ENCODE assay signal across 29 cellular contexts in the genomic region with DNA sequence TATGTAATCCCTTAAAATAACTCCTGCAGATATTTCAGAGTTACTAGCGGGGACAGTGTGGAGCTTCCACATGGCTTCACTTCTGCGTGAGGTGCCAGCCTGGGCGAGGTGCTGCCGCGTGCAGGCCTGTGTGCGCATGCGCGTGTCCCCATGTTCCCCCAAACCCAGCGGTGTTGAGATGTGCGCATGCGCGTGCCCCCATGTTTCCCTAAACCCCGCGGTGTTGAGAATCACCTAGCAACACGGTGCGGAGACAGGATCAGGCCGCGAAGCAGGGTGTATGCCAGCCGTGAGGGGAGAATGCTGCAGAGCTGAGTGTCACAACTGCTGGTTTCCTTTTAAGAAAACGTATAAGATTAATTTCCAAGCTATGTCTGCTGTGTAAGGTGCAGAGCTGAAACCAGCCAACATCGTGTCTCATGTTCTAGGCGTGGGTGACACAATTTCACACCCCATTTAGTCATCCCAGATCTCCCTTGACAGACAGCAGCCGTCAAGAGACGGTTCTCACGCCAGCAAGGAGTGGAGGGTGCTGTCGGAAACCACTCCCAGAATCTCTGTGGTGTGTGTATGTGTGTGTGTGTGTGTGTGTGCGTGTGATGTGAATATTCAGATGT.
DNase-seq lines count a peak whose midpoint lies in the region; FAIRE-seq and TF ChIP-seq lines count a peak whose summit lies in the region.
"Had no signal": no experiment of that assay in that cellular context is flagged by ENCODE, and none has a peak within 500 bp of the region (broad histone marks: within the 10 kb centered on the region; RNA-seq: fewer than 3 reads in every experiment).

No MANE protein-coding gene starts in this region.

- TF ChIP-seq CTCF in mammary epithelial cell (conservative IDR thresholded peaks at IDR 0.05 in 1 of 2, IDR thresholded peaks at IDR 0.05 in 1 of 2; ENCODE audit: extremely low read depth in 1 of 2, insufficient read depth in 1 of 2, low read depth in 1 of 2, low read length in 2 of 2) (no peak), breast epithelium (IDR thresholded peaks at IDR 0.05) (no peak), esophagus muscularis mucosa (IDR thresholded peaks at IDR 0.05) (no peak), GM10266 (IDR thresholded peaks at IDR 0.05; ENCODE audit: control insufficient read depth, insufficient read depth, low read depth, missing control alignments) (no peak)

- CTCF ChIA-PET in mammary epithelial cell (lab: Charles Lee; ENCODE audit: low non-redundant PET): no interaction called here

- H3K9me3 ChIP-seq in mammary epithelial cell (replicated peaks; ENCODE audit: insufficient read depth, low read length): peaks cover 30% of the 10 kb centered on the region
- H3K9me3 ChIP-seq in breast epithelium: no peaks in the 10 kb centered on the region
- H3K9me3 ChIP-seq in esophagus muscularis mucosa: no peaks in the 10 kb centered on the region
- no peaks in the 10 kb centered on the region for H3K9me3 ChIP-seq in small intestine (ENCODE audit: control insufficient read depth, low read depth)
- H3K9me3 ChIP-seq: BE2C, stomach had no signal

- H3K4me1 ChIP-seq in mammary epithelial cell (ENCODE audit: insufficient read depth, low read length): no peaks in the 10 kb centered on the region
- H3K4me1 ChIP-seq in breast epithelium: no peaks in the 10 kb centered on the region
- H3K4me1 ChIP-seq in esophagus muscularis mucosa: no peaks in the 10 kb centered on the region
- no peaks in the 10 kb centered on the region for H3K4me1 ChIP-seq in small intestine (ENCODE audit: control insufficient read depth in 2 of 2, insufficient read depth in 1 of 2, low read depth in 1 of 2, low read length in 1 of 2)
- H3K4me1 ChIP-seq: BE2C, foreskin keratinocyte, stomach had no signal

- no peak for FAIRE-seq in small intestine (lab: Jason Lieb, UNC)
- FAIRE-seq: GM12878 had no signal

- no peaks in the 10 kb centered on the region for H3K79me2 ChIP-seq in mammary epithelial cell (ENCODE audit: insufficient read depth, low read length)
- H3K79me2 ChIP-seq: hepatocyte had no signal

- no peak for TF ChIP-seq EP300 in esophagus muscularis mucosa (IDR thresholded peaks at IDR 0.05)

- 78% methylated on average over 21 of the region's 27 CpGs for WGBS in mammary epithelial cell (ENCODE audit: low coverage, missing lambda C conversion rate)
- 89% methylated on average over 27 of the region's 27 CpGs for WGBS in esophagus muscularis mucosa
- 84 to 89% (median 86%) methylated on average over 27 of the region's 27 CpGs for WGBS in small intestine, 3 donors

- no peak overlapping the region for H3K27ac ChIP-seq in mammary epithelial cell (ENCODE audit: insufficient read depth, low read depth, low read length)
- H3K27ac ChIP-seq in breast epithelium: no peak overlapping the region
- H3K27ac ChIP-seq in esophagus muscularis mucosa (replicated peaks in 1 of 4): no peak overlapping the region
- H3K27ac ChIP-seq in small intestine (ENCODE audit: low read depth in 1 of 2, low read length in 1 of 2): no peak overlapping the region
- H3K27ac ChIP-seq: cardiac muscle cell, foreskin keratinocyte, hepatocyte, stomach had no signal

- in situ Hi-C loops in mammary epithelial cell (cut with MboI; ENCODE audit: low sequenced_read_pairs in 2 of 2): no loop called here

- DNase-seq in mammary epithelial cell (peak; percentile 4), breast epithelium (ENCODE audit: low spot score in 2 of 2) (no peak), NCI-H2227 treated with DMSO at 0.1 percent for 48 hours (lab: John Stamatoyannopoulos, UW) (peak; percentile 8), germinal center (ENCODE audit: low spot score) (peak; percentile 14), superior temporal gyrus (ENCODE audit: extremely low spot score) (peak; percentile 24), esophagus muscularis mucosa (ENCODE audit: extremely low spot score) (no peak), small intestine (no peak), GM10266 (ENCODE audit: extremely low spot score) (no peak)
- DNase-seq: activated CD4-positive, alpha-beta memory T cell treated with anti-CD3 and anti-CD28 coated beads, Interleukin-2, amount 10 ng/mL, durations not matched to agents 7 days and 5 days; activated CD8-positive, alpha-beta memory T cell treated with anti-CD3 and anti-CD28 coated beads, Interleukin-2, amount 50 U/mL, for 48 hours; activated naive CD4-positive, alpha-beta T cell treated with anti-CD3 and anti-CD28 coated beads, Interleukin-2, amount 50 U/mL, for 16 hours; aorta; BE2C; cortex of kidney; endodermal cell; foreskin keratinocyte; GOT3; left colon; mesenchymal stem cell; NCI-H1048; NCI-H1694 treated with DMSO at 0.1 percent for 48 hours; NCI-H524; SHP77 treated with DMSO at 0.1 percent for 48 hours; stomach; T1000; trophoblast cell had no signal

- intact Hi-C loops in mammary epithelial cell (cut with micrococcal nuclease) (no loop called here), breast epithelium (cut with DNase I; ENCODE audit: low total_unique reads) (no loop called here), esophagus muscularis mucosa (cut with DNase I) (no loop called here)

- H3K36me3 ChIP-seq in mammary epithelial cell (ENCODE audit: insufficient read depth, low read length): no peaks in the 10 kb centered on the region
- no peaks in the 10 kb centered on the region for H3K36me3 ChIP-seq in breast epithelium
- no peaks in the 10 kb centered on the region for H3K36me3 ChIP-seq in esophagus muscularis mucosa
- H3K36me3 ChIP-seq in small intestine (ENCODE audit: control insufficient read depth in 2 of 2, insufficient read depth in 2 of 2, low read length in 2 of 2): no peaks in the 10 kb centered on the region
- H3K36me3 ChIP-seq: BE2C, cardiac muscle cell, stomach had no signal

- H3K27me3 ChIP-seq in mammary epithelial cell (ENCODE audit: insufficient read depth, low read length) (no peaks in the 10 kb centered on the region), breast epithelium (no peaks in the 10 kb centered on the region), esophagus muscularis mucosa (peaks cover 0 to 4% (median 0%) of the 10 kb centered on the region in 4 donors), small intestine (ENCODE audit: control insufficient read depth in 2 of 2, insufficient read depth in 2 of 2, low read length in 2 of 2) (no peaks in the 10 kb centered on the region)
- H3K27me3 ChIP-seq: BE2C, cardiac muscle cell, foreskin keratinocyte, hepatocyte had no signal

- TF ChIP-seq POLR2A in breast epithelium (IDR thresholded peaks at IDR 0.05) (no peak), esophagus muscularis mucosa (IDR thresholded peaks at IDR 0.05; ENCODE audit: low read depth) (no peak)

- H3K4me3 ChIP-seq in mammary epithelial cell (replicated peaks in 1 of 3; ENCODE audit: insufficient read depth in 1 of 3, low read depth in 2 of 3, low read length in 3 of 3) (no peak overlapping the region), breast epithelium (no peak overlapping the region), esophagus muscularis mucosa (no peak overlapping the region), small intestine (ENCODE audit: low read depth in 1 of 2, low read length in 2 of 2) (no peak overlapping the region)
- H3K4me3 ChIP-seq: cardiac muscle cell, GM12878, hepatocyte, stomach had no signal

- H2AFZ ChIP-seq in mammary epithelial cell (ENCODE audit: low read depth, low read length): no peak overlapping the region
- H2AFZ ChIP-seq: hepatocyte had no signal

- BruUV-seq in mammary epithelial cell (replicated peaks; lab: Mats Ljungman, UMichigan): no TSS peak

- no peaks in the 10 kb centered on the region for H4K20me1 ChIP-seq in mammary epithelial cell (ENCODE audit: insufficient read depth, low read length)

- dilution Hi-C loops in mammary epithelial cell (cut with HindIII; ENCODE audit: low sequenced_read_pairs): no loop called here

- no peak overlapping the region for H3K4me2 ChIP-seq in mammary epithelial cell (ENCODE audit: insufficient read depth, low read depth, low read length)
- H3K4me2 ChIP-seq: hepatocyte had no signal

- no peak overlapping the region for H3K9ac ChIP-seq in mammary epithelial cell (ENCODE audit: insufficient read depth, low read length)

Comparison
In these comparisons a context has a peak if more than half of its experiments do, and no peak if none do; other contexts are left out.
1. DNase-seq: peak in mammary epithelial cell (single experiment), NCI-H2227 treated with DMSO at 0.1 percent for 48 hours (single experiment), germinal center (single experiment) and superior temporal gyrus (single experiment); none in breast epithelium (0 of 2), esophagus muscularis mucosa (single experiment), small intestine (single experiment) and GM10266 (single experiment).